Comparison of ENCODE assay signal across 30 cellular contexts in genomic region chr3:15781131-15781530, GRCh38. TPM values are rescaled to one million over a fixed set of nuclear protein-coding genes. Genes with fewer than 3 reads are reported as not detected.
DNase-seq lines count a peak whose midpoint lies in the region; ATAC-seq and TF ChIP-seq lines count a peak whose summit lies in the region.
"Had no signal": no experiment of that assay in that cellular context is flagged by ENCODE, and none has a peak within 500 bp of the region (broad histone marks: within the 10 kb centered on the region; RNA-seq: fewer than 3 reads in every experiment).

No MANE protein-coding gene starts in this region.

- H3K27me3 ChIP-seq in SK-N-SH (ENCODE audit: insufficient read depth) = no peaks in the 10 kb centered on the region
- H3K27me3 ChIP-seq in psoas muscle (ENCODE audit: insufficient read depth in 3 of 3, low read length in 2 of 3) = no peaks in the 10 kb centered on the region
- H3K27me3 ChIP-seq: cardiac muscle cell had no signal

- H4K20me1 ChIP-seq in SK-N-SH (ENCODE audit: insufficient read depth) = peaks cover 17% of the 10 kb centered on the region; the same call in 1 of the 2 replicates

- H2AFZ ChIP-seq in SK-N-SH (ENCODE audit: low read depth) = no peak overlapping the region
- H2AFZ ChIP-seq: GM23338 had no signal

- intact Hi-C loops in psoas muscle (cut with DNase I) = no loop called here

- no peak for TF ChIP-seq CTCF in SK-N-SH (IDR thresholded peaks at IDR 0.05)
- TF ChIP-seq CTCF in epithelial cell of esophagus (IDR thresholded peaks at IDR 0.05; ENCODE audit: insufficient read depth, low read depth, low read length, missing control alignments) = no peak
- no peak for TF ChIP-seq CTCF in psoas muscle (IDR thresholded peaks at IDR 0.05)

- H3K4me1 ChIP-seq in SK-N-SH (ENCODE audit: control insufficient read depth in 1 of 2, insufficient read depth in 2 of 2, low read depth in 1 of 2, low read length in 1 of 2) = peaks cover 4 to 12% of the 10 kb centered on the region in 2 experiments; a peak in 3 of 4 replicates
- peaks cover 37% of the 10 kb centered on the region for H3K4me1 ChIP-seq in psoas muscle

- peaks cover 36 to 85% of the 10 kb centered on the region in 2 experiments for H3K36me3 ChIP-seq in SK-N-SH (replicated peaks in 1 of 2; ENCODE audit: control insufficient read depth in 1 of 2, insufficient read depth in 2 of 2, low read length in 1 of 2)
- H3K36me3 ChIP-seq in psoas muscle (ENCODE audit: insufficient read depth in 1 of 2, low read depth in 1 of 2) = no peaks in the 10 kb centered on the region
- H3K36me3 ChIP-seq: cardiac muscle cell, thoracic aorta had no signal

- H3K4me2 ChIP-seq in SK-N-SH = peak overlapping the region; percentile 65; the same call in 1 of the 2 replicates
- H3K4me2 ChIP-seq: GM23338 had no signal

- POLR2A ChIA-PET in SK-N-SH (lab: Yijun Ruan, JAX) = no interaction called here

- peaks cover 44% of the 10 kb centered on the region for H3F3A ChIP-seq in SK-N-SH (replicated peaks; ENCODE audit: insufficient read depth)

- ATAC-seq in SK-N-SH treated with all-trans-retinoic acid at 6 μM for 48 hours (no peak), psoas muscle (peak in 2 of 4 donors; percentile 25 to 46)
- ATAC-seq: activated T-cell treated with anti-CD3 and anti-CD28 coated beads, Interleukin-2, amount 50 U/mL, for 72 hours; stimulated activated memory B cell treated with anti-CD40 and anti-IgM and Interleukin-4, amounts not matched to agents 10 μg/mL and 1 μg/mL and 100 μg/mL, for 72 hours had no signal

- CTCF ChIA-PET in SK-N-SH (lab: Yijun Ruan, JAX) = interaction anchor here (1.6 kb wide), 1 partner anchor 15 kb away, joined by 3 read pairs; no protein-coding TSS in a partner anchor

- H3K9ac ChIP-seq in SK-N-SH = peak overlapping the region; percentile 8; the same call in 1 of the 2 replicates

- H3K4me3 ChIP-seq in SK-N-SH (ENCODE audit: low read depth in 2 of 2, low read length in 1 of 2) (no peak overlapping the region), epithelial cell of esophagus (ENCODE audit: low read length) (no peak overlapping the region), psoas muscle (peak overlapping the region; percentile 37)
- H3K4me3 ChIP-seq: cardiac muscle cell, GM23338, K562, thoracic aorta had no signal

- H3K9me3 ChIP-seq in SK-N-SH = no peaks in the 10 kb centered on the region
- no peaks in the 10 kb centered on the region for H3K9me3 ChIP-seq in psoas muscle
- H3K9me3 ChIP-seq: thoracic aorta had no signal

- DNase-seq in SK-N-SH = no peak
- DNase-seq in epithelial cell of esophagus (ENCODE audit: low read depth) = peak; percentile 32
- no peak for DNase-seq in psoas muscle
- DNase-seq in SIG-M5 (lab: John Stamatoyannopoulos, UW) = no peak
- DNase-seq in NCI-H82 treated with DMSO at 0.1 percent for 48 hours (lab: John Stamatoyannopoulos, UW; ENCODE audit: unreplicated experiment) = no peak
- no peak for DNase-seq in medulla oblongata (ENCODE audit: extremely low spot score)
- no peak for DNase-seq in GM03348 (ENCODE audit: low spot score)
- DNase-seq: activated CD4-positive, alpha-beta T cell treated with anti-CD3 and anti-CD28 coated beads, Interleukin-2, amount 10 ng/mL, durations not matched to agents 24 days and 14 days; activated naive CD4-positive, alpha-beta T cell treated with anti-CD3 and anti-CD28 coated beads for 36 hours; activated T-cell treated with anti-CD3 and anti-CD28 coated beads, Interleukin-2, amount 50 U/mL, for 72 hours; AML-193; anterior cingulate cortex; CD4-positive, alpha-beta memory T cell; GDM1; head of caudate nucleus; kidney glomerular epithelial cell; naive B cell; NCI-H1436; NCI-H2107; NCI-H510A; nucleus accumbens; retina; stimulated activated CD4-positive, alpha-beta T cell treated with anti-CD3 and anti-CD28 coated beads, Interleukin-4, amount 100 ng/mL, for 1 hour had no signal

- no peak for TF ChIP-seq RAD21 in SK-N-SH (IDR thresholded peaks at IDR 0.05; ENCODE audit: low read length)

- no peak for TF ChIP-seq EP300 in SK-N-SH (IDR thresholded peaks at IDR 0.05; ENCODE audit: borderline replicate concordance in 1 of 2, low read depth in 1 of 2, low read length in 1 of 2)

- H3K27ac ChIP-seq in SK-N-SH (ENCODE audit: low read depth in 2 of 2, low read length in 1 of 2) = peak overlapping the region; percentile 68 to 92; a peak in 3 of 4 replicates
- H3K27ac ChIP-seq in psoas muscle = peak overlapping the region; percentile 43
- H3K27ac ChIP-seq: 22Rv1, cardiac muscle cell had no signal

- no peaks in the 10 kb centered on the region for H3K9me2 ChIP-seq in SK-N-SH

- peaks cover 100% of the 10 kb centered on the region for H3K79me2 ChIP-seq in SK-N-SH (ENCODE audit: insufficient read depth)

TF ChIP-seq in SK-N-SH, 30 proteins besides CTCF, POLR2A, EP300 and RAD21:
- 0 out of 2 replicates have a peak, but pooled peaks have one; percentile 22 for TF ChIP-seq PBX3 (IDR thresholded peaks at IDR 0.05)
- no peak for TF ChIP-seq SMC3 (IDR thresholded peaks at IDR 0.05; ENCODE audit: low read depth, low read length)
- no peak for TF ChIP-seq EZH2phosphoT487 (IDR thresholded peaks at IDR 0.05; ENCODE audit: borderline replicate concordance, low read depth)
TF ChIP-seq in SK-N-SH: peak in this region for 1.

TF ChIP-seq in SK-N-SH treated with all-trans-retinoic acid at 6 μM for 48 hours, 23 proteins besides CTCF, POLR2A, EP300 and RAD21:
- TF ChIP-seq TCF4 (CRISPR knock-in tag; IDR thresholded peaks at IDR 0.05; ENCODE audit: borderline replicate concordance) (no peak), POU6F1 (CRISPR knock-in tag; IDR thresholded peaks at IDR 0.05; ENCODE audit: borderline replicate concordance, low read depth) (no peak), CREB5 (CRISPR knock-in tag; IDR thresholded peaks at IDR 0.05; ENCODE audit: low read depth) (no peak), TOX (CRISPR knock-in tag; IDR thresholded peaks at IDR 0.05; ENCODE audit: borderline replicate concordance) (no peak), PPARA (CRISPR knock-in tag; IDR thresholded peaks at IDR 0.05; ENCODE audit: borderline replicate concordance) (no peak), CSDC2 (CRISPR knock-in tag; IDR thresholded peaks at IDR 0.05) (no peak), ZFP30 (CRISPR knock-in tag; IDR thresholded peaks at IDR 0.05) (no peak), RARB (CRISPR knock-in tag; IDR thresholded peaks at IDR 0.05) (no peak), BACH2 (CRISPR knock-in tag; IDR thresholded peaks at IDR 0.05; ENCODE audit: borderline replicate concordance) (no peak), ARNTL (CRISPR knock-in tag; IDR thresholded peaks at IDR 0.05; ENCODE audit: borderline replicate concordance, low read depth) (no peak), ZNF70 (CRISPR knock-in tag; IDR thresholded peaks at IDR 0.05) (no peak), ESRRG (CRISPR knock-in tag; IDR thresholded peaks at IDR 0.05) (no peak), ZC3H10 (CRISPR knock-in tag; IDR thresholded peaks at IDR 0.05) (no peak), PATZ1 (CRISPR knock-in tag; IDR thresholded peaks at IDR 0.05; ENCODE audit: borderline replicate concordance) (no peak), SNAI2 (CRISPR knock-in tag; IDR thresholded peaks at IDR 0.05) (no peak)
TF ChIP-seq in SK-N-SH treated with all-trans-retinoic acid at 6 μM for 48 hours: peak in this region for 0.

RNA-seq across cellular contexts. Expression of gene ANKRD28, which starts 16.6 kb away (rescaled TPM):
- 74.8 and 102 TPM in 2 replicates for polyA plus RNA-seq in SK-N-SH (2012; rRNA removed)
- polyA plus RNA-seq in SK-N-SH (2012; cell fraction: cytosol; rRNA removed) = 63.3 and 73.0 TPM in 2 replicates
- polyA plus RNA-seq in SK-N-SH (2012; cell fraction: nucleus; rRNA removed) = 95.3 and 194 TPM in 2 replicates
- total RNA-seq in psoas muscle = 10 to 100 TPM; 40.8 to 90.8 (median 76.8) TPM
- polyA plus RNA-seq in psoas muscle = 10 to 100 TPM; 32.4 to 72.4 (median 34.4) TPM
